Comparison of ENCODE assay signal across 8 cellular contexts in the genomic region with DNA sequence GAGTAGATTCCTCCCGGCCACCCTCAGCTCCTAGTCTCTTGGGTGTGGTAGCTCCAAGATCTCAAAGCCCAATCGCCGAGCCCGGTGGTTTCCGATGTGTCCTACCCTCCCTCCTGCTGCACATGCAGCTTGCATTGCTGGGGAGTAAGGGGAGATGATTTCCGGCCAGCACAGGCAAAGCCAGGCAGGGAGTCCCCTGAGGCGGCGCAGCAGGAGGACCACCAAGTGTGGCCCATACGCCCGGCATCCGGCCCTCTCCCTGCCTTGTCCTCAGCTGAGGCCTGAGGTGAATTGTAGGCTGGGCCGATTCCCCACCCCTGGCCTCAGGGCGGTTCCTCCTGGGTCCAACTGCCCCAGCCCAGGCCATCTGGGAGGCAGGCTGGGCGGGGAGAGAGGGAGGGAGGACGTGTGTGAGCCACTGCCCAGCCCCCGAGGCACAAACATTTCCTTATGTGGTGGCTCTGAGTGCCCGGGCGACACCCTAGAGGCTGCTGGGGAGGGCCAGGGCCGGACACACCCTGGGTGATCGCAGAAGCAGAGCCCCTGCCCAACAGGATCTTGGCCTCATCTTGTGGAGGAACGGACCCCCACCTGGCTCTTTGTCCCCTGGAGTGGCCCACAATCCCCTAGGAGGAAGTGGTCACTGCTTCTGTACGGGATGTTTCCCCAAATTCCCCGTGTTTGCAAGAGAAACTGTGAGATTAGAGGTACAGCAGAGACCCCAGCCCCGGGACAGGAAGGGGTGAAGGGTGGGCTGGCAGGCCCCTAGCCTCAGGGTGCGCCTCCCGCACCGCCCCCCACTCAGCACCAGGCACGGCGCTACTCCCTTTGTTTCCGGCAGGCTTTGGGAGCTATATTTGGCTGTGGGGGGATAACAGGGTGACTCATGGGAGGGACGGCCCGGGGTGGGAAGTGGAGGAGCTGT. TPM values are rescaled to one million over a fixed set of nuclear protein-coding genes. Genes with fewer than 3 reads are reported as not detected.
DNase-seq lines count a peak whose midpoint lies in the region; ATAC-seq, FAIRE-seq and TF ChIP-seq lines count a peak whose summit lies in the region.

No MANE protein-coding gene starts in this region.

- no peak for TF ChIP-seq CTCF in RWPE1 (conservative IDR thresholded peaks at IDR 0.05; ENCODE audit: low read depth)
- TF ChIP-seq CTCF in upper lobe of left lung (IDR thresholded peaks at IDR 0.05) = peak in 1 of 6 experiments; percentile 51

- peak in 2 of 4 donors; percentile 38 to 73 for TF ChIP-seq EP300 in upper lobe of left lung (IDR thresholded peaks at IDR 0.05)

- ATAC-seq in HG03432 (IDR thresholded peaks at IDR 0.05; ENCODE audit: unreplicated experiment) (peak; percentile 57), upper lobe of left lung (ENCODE audit: low FRiP score in 2 of 2) (peak; percentile 88 to 96)

- peak overlapping the region; percentile 25 for H3K4me3 ChIP-seq in mesodermal cell (ENCODE audit: extremely low read depth, insufficient read depth, low read length, poor library complexity, severe bottlenecking)
- H3K4me3 ChIP-seq in upper lobe of left lung = peak overlapping the region; percentile 23 to 58 (median 48)

- CTCF ChIA-PET in RWPE1 (lab: Yijun Ruan, JAX) = interaction anchor here (0.6 to 1.0 kb wide), 2 partner anchors 49 to 54 kb away, joined by 3 to 5 read pairs; no protein-coding TSS in a partner anchor

- H3K4me1 ChIP-seq in mesodermal cell (ENCODE audit: control insufficient read depth, insufficient read depth, low read length, poor library complexity, severe bottlenecking) (peaks cover 35% of the 10 kb centered on the region), upper lobe of left lung (peaks cover 44 to 59% (median 48%) of the 10 kb centered on the region in 4 donors)

- H3K27me3 ChIP-seq in upper lobe of left lung = peaks cover 0 to 2% (median 0%) of the 10 kb centered on the region in 4 donors

- H3K27ac ChIP-seq in RWPE1 (peak overlapping the region; percentile 91), mesodermal cell (ENCODE audit: low read depth, low read length, severe bottlenecking) (peak overlapping the region; percentile 99), upper lobe of left lung (peak overlapping the region; percentile 96 to 100 (median 98))

- TF ChIP-seq POLR2A in upper lobe of left lung (IDR thresholded peaks at IDR 0.05) = peak; percentile 8 to 99 (median 94)

- DNase-seq in CMK (ENCODE audit: low read depth) (peak; percentile 94), GM19239 (ENCODE audit: insufficient read length, low spot score) (no peak), RWPE1 (ENCODE audit: low spot score) (peak; percentile 44), epidermal melanocyte (ENCODE audit: insufficient read length, low spot score) (peak; percentile 71), upper lobe of left lung (peak; percentile 90 to 98)
- DNase-seq in activated CD4-positive, alpha-beta T cell treated with anti-CD3 and anti-CD28 coated beads, Interleukin-2, amount 50 U/mL, for 4 hours = no peak

- H3K36me3 ChIP-seq in mesodermal cell (ENCODE audit: control insufficient read depth, insufficient read depth, low read length) = no peaks in the 10 kb centered on the region
- no peaks in the 10 kb centered on the region for H3K36me3 ChIP-seq in upper lobe of left lung

- peak; percentile 74 for FAIRE-seq in GM19239 (lab: Jason Lieb, UNC)

- 2% methylated on average over 20 to 23 of the region's 32 CpGs for WGBS in mesodermal cell (ENCODE audit: insufficient coverage in 2 of 2), 2 experiments
- WGBS in upper lobe of left lung, 2 donors = 3 to 17% methylated on average over 8 to 27 of the region's 32 CpGs

- POLR2A ChIA-PET in RWPE1 (lab: Yijun Ruan, JAX; ENCODE audit: low non-redundant PET) = no interaction called here

- H3K9me3 ChIP-seq in mesodermal cell (ENCODE audit: control insufficient read depth, low read length) (peaks cover 8% of the 10 kb centered on the region), upper lobe of left lung (no peaks in the 10 kb centered on the region)

RNA-seq across cellular contexts. Expression of a gene that starts 41.9 kb away (rescaled TPM):
- polyA plus RNA-seq in mesodermal cell (2013, experiment 1 of 2) = 986 TPM
- 1,146 TPM for polyA plus RNA-seq in mesodermal cell (2013, experiment 2 of 2)
- total RNA-seq in upper lobe of left lung = 100 to 1,000 TPM; 344 to 896 (median 663) TPM

Comparison
In these comparisons a context has a peak if more than half of its experiments do, and no peak if none do; other contexts are left out.
1. DNase-seq: peak in CMK (single experiment), RWPE1 (single experiment), epidermal melanocyte (single experiment) and upper lobe of left lung (2 of 2); none in GM19239 (single experiment) and activated CD4-positive, alpha-beta T cell treated with anti-CD3 and anti-CD28 coated beads, Interleukin-2, amount 50 U/mL, for 4 hours (0 of 2).
2. Peak in every context shown above with its lines, with median percentiles within 50 percentile points of each other: H3K27ac ChIP-seq.